10 cellular contexts compared by ENCODE assay signal in genomic region chr21:39660596-39660995, GRCh38. TPM values are rescaled to one million over a fixed set of nuclear protein-coding genes. Genes with fewer than 3 reads are reported as not detected.
DNase-seq lines count a peak whose midpoint lies in the region; ATAC-seq, FAIRE-seq and TF ChIP-seq lines count a peak whose summit lies in the region.
"Had no signal": no experiment of that assay in that cellular context is flagged by ENCODE, and none has a peak within 500 bp of the region (broad histone marks: within the 10 kb centered on the region; RNA-seq: fewer than 3 reads in every experiment).

No MANE protein-coding gene starts in this region.

- H3K9me3 ChIP-seq in pancreas = no peaks in the 10 kb centered on the region

- peaks cover 37 to 47% (median 39%) of the 10 kb centered on the region in 3 donors for H3K4me1 ChIP-seq in pancreas

- CTCF ChIA-PET in activated naive CD4-positive, alpha-beta T cell treated with anti-CD3 and anti-CD28 coated beads, Interleukin-2, amount 10 ng/mL, durations not matched to agents 7 days and 5 days (lab: Charles Lee) = no interaction called here

- H3K4me3 Mint-ChIP-seq in activated naive CD4-positive, alpha-beta T cell treated with anti-CD3 and anti-CD28 coated beads, Interleukin-2, amount 10 ng/mL, durations not matched to agents 7 days and 5 days = no peak overlapping the region
- H3K4me3 Mint-ChIP-seq: activated naive CD4-positive, alpha-beta T cell treated with anti-CD3 and anti-CD28 coated beads, Interleukin-2, amount 50 U/mL, for 24 hours had no signal

- no peak overlapping the region for H3K27ac Mint-ChIP-seq in activated naive CD4-positive, alpha-beta T cell treated with anti-CD3 and anti-CD28 coated beads, Interleukin-2, amount 10 ng/mL, durations not matched to agents 7 days and 5 days
- H3K27ac Mint-ChIP-seq: activated naive CD4-positive, alpha-beta T cell treated with anti-CD3 and anti-CD28 coated beads, Interleukin-2, amount 50 U/mL, for 24 hours had no signal

- no peak for TF ChIP-seq POLR2A in GM18505 (IDR thresholded peaks at IDR 0.05; ENCODE audit: borderline replicate concordance, extremely low read depth, insufficient read depth, insufficient read length)

- FAIRE-seq in pancreas (lab: Jason Lieb, UNC) = no peak
- FAIRE-seq: kidney had no signal

- no peaks in the 10 kb centered on the region for H3K9me3 Mint-ChIP-seq in activated naive CD4-positive, alpha-beta T cell treated with anti-CD3 and anti-CD28 coated beads, Interleukin-2, amount 10 ng/mL, durations not matched to agents 7 days and 5 days
- H3K9me3 Mint-ChIP-seq: activated naive CD4-positive, alpha-beta T cell treated with anti-CD3 and anti-CD28 coated beads, Interleukin-2, amount 50 U/mL, for 24 hours had no signal

- peak; percentile 62 to 84 (median 66) for ATAC-seq in pancreas
- no peak for ATAC-seq in GM18505 (IDR thresholded peaks at IDR 0.05; ENCODE audit: unreplicated experiment)
- no peak for ATAC-seq in HG02623 (IDR thresholded peaks at IDR 0.05; ENCODE audit: unreplicated experiment)
- ATAC-seq in HG02798 (IDR thresholded peaks at IDR 0.05; ENCODE audit: poor library complexity, unreplicated experiment) = no peak

- no peaks in the 10 kb centered on the region for H3K36me3 Mint-ChIP-seq in activated naive CD4-positive, alpha-beta T cell treated with anti-CD3 and anti-CD28 coated beads, Interleukin-2, amount 10 ng/mL, durations not matched to agents 7 days and 5 days
- H3K36me3 Mint-ChIP-seq: activated naive CD4-positive, alpha-beta T cell treated with anti-CD3 and anti-CD28 coated beads, Interleukin-2, amount 50 U/mL, for 24 hours had no signal

- DNase-seq in DMS153 (lab: John Stamatoyannopoulos, UW) (peak; percentile 67), RPMI7951 (ENCODE audit: low read depth) (peak; percentile 84), fibroblast of mammary gland (ENCODE audit: low read depth) (peak; percentile 64), pancreas (peak in 3 of 6 donors; percentile 46 to 67 (median 59))
- no peak for DNase-seq in activated naive CD4-positive, alpha-beta T cell treated with anti-CD3 and anti-CD28 coated beads, Interleukin-2, amount 10 ng/mL, durations not matched to agents 7 days and 5 days
- DNase-seq: kidney had no signal

- H3K27me3 Mint-ChIP-seq in activated naive CD4-positive, alpha-beta T cell treated with anti-CD3 and anti-CD28 coated beads, Interleukin-2, amount 10 ng/mL, durations not matched to agents 7 days and 5 days = peaks cover 14% of the 10 kb centered on the region

- no peak overlapping the region for H3K4me3 ChIP-seq in fibroblast of mammary gland (ENCODE audit: control insufficient read depth, low read depth, low read length)
- no peak overlapping the region for H3K4me3 ChIP-seq in pancreas

- H3K4me1 Mint-ChIP-seq in activated naive CD4-positive, alpha-beta T cell treated with anti-CD3 and anti-CD28 coated beads, Interleukin-2, amount 10 ng/mL, durations not matched to agents 7 days and 5 days = no peaks in the 10 kb centered on the region
- H3K4me1 Mint-ChIP-seq: activated naive CD4-positive, alpha-beta T cell treated with anti-CD3 and anti-CD28 coated beads, Interleukin-2, amount 50 U/mL, for 24 hours had no signal

- WGBS in pancreas, 2 donors = 46 to 47% methylated on average over 11 of the region's 11 CpGs

- H3K27ac ChIP-seq in pancreas = peak overlapping the region in 2 of 4 donors; percentile 65 to 75

- no peak for TF ChIP-seq CTCF in fibroblast of mammary gland (conservative IDR thresholded peaks at IDR 0.05; ENCODE audit: control insufficient read depth, insufficient read depth, low read depth, low read length)
- no peak for TF ChIP-seq CTCF in pancreas (IDR thresholded peaks at IDR 0.05)

- no peaks in the 10 kb centered on the region for H3K27me3 ChIP-seq in pancreas

- no peaks in the 10 kb centered on the region for H3K36me3 ChIP-seq in pancreas

- intact Hi-C loops in pancreas (cut with DNase I) = no loop called here

RNA-seq across cellular contexts. Expression of gene B3GALT5, which starts 47.9 kb away (rescaled TPM):
- 0.39 and 0.72 TPM in 2 replicates for total RNA-seq in RPMI7951 (2014; rRNA removed; shearing (Covaris generic))
- total RNA-seq in pancreas = 1 to 10 TPM; 3.0 to 8.1 (median 4.7) TPM
- polyA plus RNA-seq in pancreas = 1 to 10 TPM; 2.0 to 2.6 TPM

Comparison
In these comparisons a context has a peak if more than half of its experiments do, and no peak if none do; other contexts are left out.
1. ATAC-seq: peak in pancreas (4 of 4); none in GM18505 (single experiment), HG02623 (single experiment) and HG02798 (single experiment).